In the genomic region with DNA sequence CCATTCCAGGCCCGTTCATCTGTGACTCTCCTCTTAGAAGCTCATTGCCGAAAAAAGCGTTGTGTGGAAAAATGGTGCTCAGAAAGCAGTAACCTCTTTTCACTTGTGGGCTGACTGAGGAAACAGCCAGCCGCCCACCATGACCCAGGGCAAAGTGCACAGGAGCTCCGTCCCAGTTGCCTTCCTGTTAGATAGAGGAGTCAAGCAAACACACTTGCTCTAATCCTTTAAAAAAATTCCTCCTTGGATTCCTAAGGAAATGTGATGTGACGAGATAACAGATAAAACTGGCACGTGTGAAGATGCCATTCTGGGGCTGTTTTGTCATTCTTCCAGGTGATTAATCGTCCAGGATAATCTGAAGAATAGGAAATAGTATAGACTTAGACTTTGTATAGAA, we compare ENCODE assay signal across 1 cellular context.
TF ChIP-seq lines count a peak whose summit lies in the region.

No MANE protein-coding gene starts in this region.

TF ChIP-seq in liver, 16 proteins besides CTCF, POLR2A, EP300 and RAD21 (continued from another document):
- TF ChIP-seq, protein P1, sequence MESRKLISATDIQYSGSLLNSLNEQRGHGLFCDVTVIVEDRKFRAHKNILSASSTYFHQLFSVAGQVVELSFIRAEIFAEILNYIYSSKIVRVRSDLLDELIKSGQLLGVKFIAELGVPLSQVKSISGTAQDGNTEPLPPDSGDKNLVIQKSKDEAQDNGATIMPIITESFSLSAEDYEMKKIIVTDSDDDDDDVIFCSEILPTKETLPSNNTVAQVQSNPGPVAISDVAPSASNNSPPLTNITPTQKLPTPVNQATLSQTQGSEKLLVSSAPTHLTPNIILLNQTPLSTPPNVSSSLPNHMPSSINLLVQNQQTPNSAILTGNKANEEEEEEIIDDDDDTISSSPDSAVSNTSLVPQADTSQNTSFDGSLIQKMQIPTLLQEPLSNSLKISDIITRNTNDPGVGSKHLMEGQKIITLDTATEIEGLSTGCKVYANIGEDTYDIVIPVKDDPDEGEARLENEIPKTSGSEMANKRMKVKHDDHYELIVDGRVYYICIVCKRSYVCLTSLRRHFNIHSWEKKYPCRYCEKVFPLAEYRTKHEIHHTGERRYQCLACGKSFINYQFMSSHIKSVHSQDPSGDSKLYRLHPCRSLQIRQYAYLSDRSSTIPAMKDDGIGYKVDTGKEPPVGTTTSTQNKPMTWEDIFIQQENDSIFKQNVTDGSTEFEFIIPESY (IDR thresholded peaks at IDR 0.05): no peak
- TF ChIP-seq JUND (IDR thresholded peaks at IDR 0.05) (no peak), HNF4A (conservative IDR thresholded peaks at IDR 0.05) (no peak), GABPA (IDR thresholded peaks at IDR 0.05 in 1 of 2, conservative IDR thresholded peaks at IDR 0.05 in 1 of 2) (no peak), SP1 (IDR thresholded peaks at IDR 0.05) (no peak), FOXA1 (IDR thresholded peaks at IDR 0.05) (no peak), NR2F2 (IDR thresholded peaks at IDR 0.05) (peak; percentile 87)
